16 cellular contexts compared by ENCODE assay signal in genomic region chr11:128490092-128490491, GRCh38.
DNase-seq lines count a peak whose midpoint lies in the region; ATAC-seq and TF ChIP-seq lines count a peak whose summit lies in the region.
"Had no signal": no experiment of that assay in that cellular context is flagged by ENCODE, and none has a peak within 500 bp of the region (broad histone marks: within the 10 kb centered on the region; RNA-seq: fewer than 3 reads in every experiment).

No MANE protein-coding gene starts in this region.

- H3K27me3 ChIP-seq in CD4-positive, CD25-positive, alpha-beta regulatory T cell (ENCODE audit: control insufficient read depth, insufficient read depth, low read length): no peaks in the 10 kb centered on the region
- no peaks in the 10 kb centered on the region for H3K27me3 ChIP-seq in CD8-positive, alpha-beta T cell (ENCODE audit: insufficient read depth, low read length)
- no peaks in the 10 kb centered on the region for H3K27me3 ChIP-seq in naive thymus-derived CD4-positive, alpha-beta T cell (ENCODE audit: control insufficient read depth in 2 of 2, insufficient read depth in 2 of 2, low read length in 2 of 2)
- H3K27me3 ChIP-seq: right atrium auricular region, stomach, upper lobe of left lung had no signal

- H3K27ac Mint-ChIP-seq in CD4-positive, CD25-positive, alpha-beta regulatory T cell: peak overlapping the region; percentile 92 to 98 (median 98)
- H3K27ac Mint-ChIP-seq in CD8-positive, alpha-beta T cell: peak overlapping the region; percentile 89
- peak overlapping the region; percentile 83 for H3K27ac Mint-ChIP-seq in activated T-helper 1 cell treated with anti-CD3 and anti-CD28 coated beads, Interleukin-12 subunit alpha, Interleukin-12 subunit beta, Interleukin-2, Interleukin-4 antibody, amounts not matched to agents 30 ng/mL and 10 ng/mL and 1 ng/mL, durations not matched to agents 14 hours and 24 hours and 36 hours
- peak overlapping the region; percentile 73 to 99 (median 96) for H3K27ac Mint-ChIP-seq in naive thymus-derived CD4-positive, alpha-beta T cell
- no peak overlapping the region for H3K27ac Mint-ChIP-seq in progenitor cell of endocrine pancreas

- peak overlapping the region; percentile 68 to 98 (median 78) for H3K4me3 Mint-ChIP-seq in CD4-positive, CD25-positive, alpha-beta regulatory T cell
- H3K4me3 Mint-ChIP-seq in CD8-positive, alpha-beta T cell: peak overlapping the region; percentile 63
- peak overlapping the region; percentile 72 for H3K4me3 Mint-ChIP-seq in activated T-helper 1 cell treated with anti-CD3 and anti-CD28 coated beads, Interleukin-12 subunit alpha, Interleukin-12 subunit beta, Interleukin-2, Interleukin-4 antibody, amounts not matched to agents 30 ng/mL and 10 ng/mL and 1 ng/mL, durations not matched to agents 14 hours and 24 hours and 36 hours
- H3K4me3 Mint-ChIP-seq in naive thymus-derived CD4-positive, alpha-beta T cell: peak overlapping the region; percentile 62 to 99 (median 76)
- H3K4me3 Mint-ChIP-seq in progenitor cell of endocrine pancreas (ENCODE audit: low read depth): no peak overlapping the region

- H3K9me3 Mint-ChIP-seq in CD4-positive, CD25-positive, alpha-beta regulatory T cell: no peaks in the 10 kb centered on the region
- no peaks in the 10 kb centered on the region for H3K9me3 Mint-ChIP-seq in CD8-positive, alpha-beta T cell
- H3K9me3 Mint-ChIP-seq in activated T-helper 1 cell treated with anti-CD3 and anti-CD28 coated beads, Interleukin-12 subunit alpha, Interleukin-12 subunit beta, Interleukin-2, Interleukin-4 antibody, amounts not matched to agents 30 ng/mL and 10 ng/mL and 1 ng/mL, durations not matched to agents 14 hours and 24 hours and 36 hours: no peaks in the 10 kb centered on the region
- peaks cover 0 to 3% (median 0%) of the 10 kb centered on the region in 11 donors for H3K9me3 Mint-ChIP-seq in naive thymus-derived CD4-positive, alpha-beta T cell
- no peaks in the 10 kb centered on the region for H3K9me3 Mint-ChIP-seq in progenitor cell of endocrine pancreas (ENCODE audit: low read depth)

- intact Hi-C loops in CD8-positive, alpha-beta T cell (cut with DNase I, micrococcal nuclease): loop anchor here in 1 of 2 experiments (1.0 kb wide), 1 partner anchor 8 kb away; no protein-coding TSS in a partner anchor
- intact Hi-C loops in activated T-helper 1 cell treated with anti-CD3 and anti-CD28 coated beads, Interleukin-12 subunit alpha, Interleukin-12 subunit beta, Interleukin-2, Interleukin-4 antibody, amounts not matched to agents 30 ng/mL and 10 ng/mL and 1 ng/mL, durations not matched to agents 14 hours and 24 hours and 36 hours (cut with micrococcal nuclease): no loop called here
- intact Hi-C loops in naive thymus-derived CD4-positive, alpha-beta T cell (cut with micrococcal nuclease): no loop called here
- intact Hi-C loops in Right ventricle myocardium superior (cut with DNase I): no loop called here

- H3K4me3 ChIP-seq in CD4-positive, CD25-positive, alpha-beta regulatory T cell (ENCODE audit: low read depth, low read length): peak overlapping the region; percentile 65
- H3K4me3 ChIP-seq in CD8-positive, alpha-beta T cell (ENCODE audit: low read depth, low read length): no peak overlapping the region
- no peak overlapping the region for H3K4me3 ChIP-seq in naive thymus-derived CD4-positive, alpha-beta T cell (ENCODE audit: low read length)
- H3K4me3 ChIP-seq: right atrium auricular region, stomach, upper lobe of left lung had no signal

- H3K36me3 Mint-ChIP-seq in CD4-positive, CD25-positive, alpha-beta regulatory T cell: peaks cover 78% of the 10 kb centered on the region
- H3K36me3 Mint-ChIP-seq in CD8-positive, alpha-beta T cell: peaks cover 92% of the 10 kb centered on the region
- peaks cover 83% of the 10 kb centered on the region for H3K36me3 Mint-ChIP-seq in activated T-helper 1 cell treated with anti-CD3 and anti-CD28 coated beads, Interleukin-12 subunit alpha, Interleukin-12 subunit beta, Interleukin-2, Interleukin-4 antibody, amounts not matched to agents 30 ng/mL and 10 ng/mL and 1 ng/mL, durations not matched to agents 14 hours and 24 hours and 36 hours (ENCODE audit: low read depth)
- H3K36me3 Mint-ChIP-seq in naive thymus-derived CD4-positive, alpha-beta T cell: peaks cover 46 to 84% (median 80%) of the 10 kb centered on the region in 5 donors
- no peaks in the 10 kb centered on the region for H3K36me3 Mint-ChIP-seq in progenitor cell of endocrine pancreas (ENCODE audit: insufficient read depth)

- H3K4me1 ChIP-seq in CD4-positive, CD25-positive, alpha-beta regulatory T cell (ENCODE audit: control insufficient read depth, insufficient read depth, low read length, poor library complexity, severe bottlenecking): peaks cover 100% of the 10 kb centered on the region
- peaks cover 97% of the 10 kb centered on the region for H3K4me1 ChIP-seq in CD8-positive, alpha-beta T cell (ENCODE audit: insufficient read depth, low read length)
- peaks cover 91 to 94% of the 10 kb centered on the region in 2 donors for H3K4me1 ChIP-seq in naive thymus-derived CD4-positive, alpha-beta T cell (ENCODE audit: control insufficient read depth in 2 of 2, insufficient read depth in 2 of 2, low read length in 2 of 2)

- CTCF ChIA-PET in CD8-positive, alpha-beta T cell (lab: Charles Lee): interaction anchor here (0.7 to 5.0 kb wide), 9 partner anchors 11 to 201 kb away, joined by 3 to 24 read pairs (median 4); no protein-coding TSS in a partner anchor
- CTCF ChIA-PET in naive thymus-derived CD4-positive, alpha-beta T cell (lab: Charles Lee): interaction anchor here (0.8 to 2.5 kb wide), 8 partner anchors 10 to 323 kb away, joined by 3 to 9 read pairs (median 4); no protein-coding TSS in a partner anchor

- POLR2A ChIA-PET in CD8-positive, alpha-beta T cell (lab: Charles Lee): interaction anchor here (0.6 to 14.0 kb wide), 8 partner anchors 9 to 199 kb away, joined by 3 to 138 read pairs (median 4); no protein-coding TSS in a partner anchor
- POLR2A ChIA-PET in naive thymus-derived CD4-positive, alpha-beta T cell (lab: Charles Lee): interaction anchor here (0.8 to 16.8 kb wide), 14 partner anchors 8 to 203 kb away, joined by 3 to 545 read pairs (median 4); no protein-coding TSS in a partner anchor

- DNase-seq in CD4-positive, CD25-positive, alpha-beta regulatory T cell: no peak
- DNase-seq in CD8-positive, alpha-beta T cell: no peak
- no peak for DNase-seq in activated T-helper 1 cell treated with anti-CD3 and anti-CD28 coated beads, Interleukin-12 subunit alpha, Interleukin-12 subunit beta, Interleukin-2, Interleukin-4 antibody, amounts not matched to agents 30 ng/mL and 10 ng/mL and 1 ng/mL, durations not matched to agents 14 hours and 24 hours and 36 hours (ENCODE audit: low spot score)
- no peak for DNase-seq in naive thymus-derived CD4-positive, alpha-beta T cell
- DNase-seq in progenitor cell of endocrine pancreas (ENCODE audit: low spot score, unreplicated experiment): no peak
- DNase-seq in NCI-H510A treated with DMSO at 0.1 percent for 48 hours (lab: John Stamatoyannopoulos, UW): no peak
- DNase-seq in Right ventricle myocardium superior: no peak
- DNase-seq: activated effector memory CD4-positive, alpha-beta T cell treated with anti-CD3 and anti-CD28 coated beads, Interleukin-2, amount 50 U/mL, for 16 hours; Kasumi-1; NCI-H1092; NCI-H510A; occipital lobe; stomach; upper lobe of left lung had no signal

- no peak for ATAC-seq in CD4-positive, CD25-positive, alpha-beta regulatory T cell (ENCODE audit: low read depth in 2 of 2)
- ATAC-seq in CD8-positive, alpha-beta T cell: no peak
- ATAC-seq in naive thymus-derived CD4-positive, alpha-beta T cell: no peak
- no peak for ATAC-seq in Right ventricle myocardium superior (ENCODE audit: poor library complexity)
- ATAC-seq: SK-N-SH treated with all-trans-retinoic acid at 6 μM for 48 hours had no signal

- peak overlapping the region; percentile 97 for H3K27ac ChIP-seq in CD4-positive, CD25-positive, alpha-beta regulatory T cell (ENCODE audit: insufficient read depth, low read length, poor library complexity, severe bottlenecking)
- H3K27ac ChIP-seq in CD8-positive, alpha-beta T cell (ENCODE audit: low read depth, low read length): peak overlapping the region; percentile 11
- H3K27ac ChIP-seq in naive thymus-derived CD4-positive, alpha-beta T cell (ENCODE audit: low read depth, low read length): peak overlapping the region; percentile 97
- H3K27ac ChIP-seq: right atrium auricular region had no signal

- H3K27me3 Mint-ChIP-seq in CD4-positive, CD25-positive, alpha-beta regulatory T cell: no peaks in the 10 kb centered on the region
- no peaks in the 10 kb centered on the region for H3K27me3 Mint-ChIP-seq in CD8-positive, alpha-beta T cell (ENCODE audit: low read depth)
- H3K27me3 Mint-ChIP-seq in activated T-helper 1 cell treated with anti-CD3 and anti-CD28 coated beads, Interleukin-12 subunit alpha, Interleukin-12 subunit beta, Interleukin-2, Interleukin-4 antibody, amounts not matched to agents 30 ng/mL and 10 ng/mL and 1 ng/mL, durations not matched to agents 14 hours and 24 hours and 36 hours (ENCODE audit: insufficient read depth): no peaks in the 10 kb centered on the region
- H3K27me3 Mint-ChIP-seq in naive thymus-derived CD4-positive, alpha-beta T cell: no peaks in the 10 kb centered on the region
- H3K27me3 Mint-ChIP-seq in progenitor cell of endocrine pancreas: peaks cover 10% of the 10 kb centered on the region

- peaks cover 88% of the 10 kb centered on the region for H3K36me3 ChIP-seq in CD4-positive, CD25-positive, alpha-beta regulatory T cell (ENCODE audit: control insufficient read depth, insufficient read depth, low read length)
- H3K36me3 ChIP-seq in CD8-positive, alpha-beta T cell (ENCODE audit: insufficient read depth, low read length): peaks cover 70% of the 10 kb centered on the region
- H3K36me3 ChIP-seq in naive thymus-derived CD4-positive, alpha-beta T cell (ENCODE audit: control insufficient read depth in 2 of 3, insufficient read depth in 3 of 3, low read length in 3 of 3): peaks cover 23 to 71% (median 48%) of the 10 kb centered on the region in 3 experiments

- no peak for TF ChIP-seq CTCF in CD8-positive, alpha-beta T cell (IDR thresholded peaks at IDR 0.05)
- TF ChIP-seq CTCF in progenitor cell of endocrine pancreas (IDR thresholded peaks at IDR 0.05; ENCODE audit: unreplicated experiment): no peak

- peaks cover 61 to 98% (median 91%) of the 10 kb centered on the region in 4 donors for H3K4me1 Mint-ChIP-seq in CD4-positive, CD25-positive, alpha-beta regulatory T cell
- peaks cover 95% of the 10 kb centered on the region for H3K4me1 Mint-ChIP-seq in CD8-positive, alpha-beta T cell (ENCODE audit: low read depth)
- peaks cover 95% of the 10 kb centered on the region for H3K4me1 Mint-ChIP-seq in activated T-helper 1 cell treated with anti-CD3 and anti-CD28 coated beads, Interleukin-12 subunit alpha, Interleukin-12 subunit beta, Interleukin-2, Interleukin-4 antibody, amounts not matched to agents 30 ng/mL and 10 ng/mL and 1 ng/mL, durations not matched to agents 14 hours and 24 hours and 36 hours (ENCODE audit: low read depth)
- peaks cover 66 to 100% (median 100%) of the 10 kb centered on the region in 7 donors for H3K4me1 Mint-ChIP-seq in naive thymus-derived CD4-positive, alpha-beta T cell
- no peaks in the 10 kb centered on the region for H3K4me1 Mint-ChIP-seq in progenitor cell of endocrine pancreas (ENCODE audit: low read depth)

- H3K9me3 ChIP-seq in CD4-positive, CD25-positive, alpha-beta regulatory T cell (ENCODE audit: control insufficient read depth in 2 of 2, low read length in 2 of 2): no peaks in the 10 kb centered on the region
- H3K9me3 ChIP-seq in CD8-positive, alpha-beta T cell (ENCODE audit: low read length): no peaks in the 10 kb centered on the region
- no peaks in the 10 kb centered on the region for H3K9me3 ChIP-seq in naive thymus-derived CD4-positive, alpha-beta T cell (ENCODE audit: control insufficient read depth in 2 of 3, low read length in 3 of 3)
- H3K9me3 ChIP-seq: right atrium auricular region, stomach, upper lobe of left lung had no signal

Comparison
In these comparisons a context has a peak if more than half of its experiments do, and no peak if none do; other contexts are left out.
1. H3K27ac ChIP-seq: peak in every context shown above with its lines; median percentile 97 in CD4-positive, CD25-positive, alpha-beta regulatory T cell; 97 in naive thymus-derived CD4-positive, alpha-beta T cell; 11 in CD8-positive, alpha-beta T cell.